Comparison of ENCODE assay signal across 1 cellular context in genomic region chr2:187510419-187511355, GRCh38.
TF ChIP-seq lines count a peak whose summit lies in the region.
"Not testable (repeated sequence)": the region's sequence is repeated elsewhere in the genome, so short reads cannot be mapped to it uniquely, and the experiment has no call there.

No MANE protein-coding gene starts in this region.

TF ChIP-seq in HepG2, 621 proteins besides CTCF, POLR2A, EP300 and RAD21 (continues in another document):
- TF ChIP-seq PHF8 (CRISPR knock-in tag; IDR thresholded peaks at IDR 0.05) (peak; percentile 54; the same call in 1 of the 2 replicates), AFF4 (CRISPR knock-in tag; IDR thresholded peaks at IDR 0.05) (peak; percentile 96), TEAD3 (CRISPR knock-in tag; optimal IDR thresholded peaks at IDR 0.05; ENCODE audit: borderline replicate concordance) (peak; percentile 77), PATZ1 (CRISPR knock-in tag; IDR thresholded peaks at IDR 0.05) (peak; percentile 79), ISL2 (CRISPR knock-in tag; IDR thresholded peaks at IDR 0.05) (peak; percentile 75; the same call in 1 of the 2 replicates), HDAC2 (CRISPR knock-in tag; IDR thresholded peaks at IDR 0.05) (peak; percentile 86), GLI4 (CRISPR knock-in tag; IDR thresholded peaks at IDR 0.05; ENCODE audit: borderline replicate concordance) (peak; percentile 80; the same call in 1 of the 2 replicates), NR1H2 (CRISPR knock-in tag; IDR thresholded peaks at IDR 0.05; ENCODE audit: borderline replicate concordance, low read depth) (0 out of 2 replicates have a peak, but pooled peaks have one; percentile 52), ATF7 (CRISPR knock-in tag; IDR thresholded peaks at IDR 0.05) (peak; percentile 68; the same call in 1 of the 2 replicates), PITX1 (CRISPR knock-in tag; IDR thresholded peaks at IDR 0.05) (peak; percentile 37; the same call in 1 of the 2 replicates), ZNF446 (CRISPR knock-in tag; IDR thresholded peaks at IDR 0.05) (0 out of 2 replicates have a peak, but pooled peaks have one; percentile 23), ELF3 (CRISPR knock-in tag; IDR thresholded peaks at IDR 0.05) (peak; percentile 27), TIGD3 (CRISPR knock-in tag; IDR thresholded peaks at IDR 0.05; ENCODE audit: borderline replicate concordance) (peak; percentile 19; the same call in 1 of the 2 replicates), ELF4 (CRISPR knock-in tag; IDR thresholded peaks at IDR 0.05; ENCODE audit: borderline replicate concordance) (0 out of 2 replicates have a peak, but pooled peaks have one; percentile 1), GABPA (CRISPR knock-in tag; IDR thresholded peaks at IDR 0.05; ENCODE audit: low read depth) (peak; percentile 34; the same call in 1 of the 2 replicates), ZNF121 (CRISPR knock-in tag; IDR thresholded peaks at IDR 0.05) (0 out of 2 replicates have a peak, but pooled peaks have one; percentile 20), ZFX (CRISPR knock-in tag; IDR thresholded peaks at IDR 0.05; ENCODE audit: low read depth) (peak; percentile 87), ZBTB33 (CRISPR knock-in tag; IDR thresholded peaks at IDR 0.05) (peak; percentile 25; the same call in 1 of the 2 replicates), PRMT3 (CRISPR knock-in tag; IDR thresholded peaks at IDR 0.05; ENCODE audit: borderline replicate concordance, low read depth) (0 out of 2 replicates have a peak, but pooled peaks have one; percentile 28), CSRNP1 (CRISPR knock-in tag; IDR thresholded peaks at IDR 0.05) (peak; percentile 30; the same call in 1 of the 2 replicates), GTF3A (CRISPR knock-in tag; conservative IDR thresholded peaks at IDR 0.05) (0 out of 2 replicates have a peak, but pooled peaks have one; percentile 41), UBTF (CRISPR knock-in tag; IDR thresholded peaks at IDR 0.05) (peak; percentile 64; the same call in 1 of the 2 replicates), SKIL (CRISPR knock-in tag; IDR thresholded peaks at IDR 0.05; ENCODE audit: borderline replicate concordance) (0 out of 2 replicates have a peak, but pooled peaks have one; percentile 14), GATA4 (IDR thresholded peaks at IDR 0.05; ENCODE audit: borderline replicate concordance, low read depth) (peak; percentile 51; the same call in 1 of the 2 replicates), ZNF619 (CRISPR knock-in tag; IDR thresholded peaks at IDR 0.05) (peak; percentile 93), HOXA5 (CRISPR knock-in tag; IDR thresholded peaks at IDR 0.05) (peak; percentile 72; the same call in 1 of the 2 replicates), NR2C2 (CRISPR knock-in tag; IDR thresholded peaks at IDR 0.05; ENCODE audit: borderline replicate concordance) (peak; percentile 81), ZNF574 (CRISPR knock-in tag; IDR thresholded peaks at IDR 0.05) (peak; percentile 46), ZNF614 (CRISPR knock-in tag; IDR thresholded peaks at IDR 0.05; ENCODE audit: borderline replicate concordance) (peak; percentile 50; the same call in 1 of the 2 replicates), ATF1 (CRISPR knock-in tag; IDR thresholded peaks at IDR 0.05) (0 out of 2 replicates have a peak, but pooled peaks have one; percentile 4), ISX (CRISPR knock-in tag; conservative IDR thresholded peaks at IDR 0.05) (0 out of 2 replicates have a peak, but pooled peaks have one; percentile 57), ZNF275 (CRISPR knock-in tag; IDR thresholded peaks at IDR 0.05; ENCODE audit: borderline replicate concordance) (peak; percentile 15; the same call in 1 of the 2 replicates), RFXAP (CRISPR knock-in tag; IDR thresholded peaks at IDR 0.05; ENCODE audit: borderline replicate concordance) (peak; percentile 65; the same call in 1 of the 2 replicates), RARA (CRISPR knock-in tag; IDR thresholded peaks at IDR 0.05) (peak; percentile 89), NFKB2 (CRISPR knock-in tag; IDR thresholded peaks at IDR 0.05; ENCODE audit: borderline replicate concordance) (0 out of 2 replicates have a peak, but pooled peaks have one; percentile 70), ZSCAN20 (CRISPR knock-in tag; IDR thresholded peaks at IDR 0.05; ENCODE audit: borderline replicate concordance) (peak; percentile 54; the same call in 1 of the 2 replicates)
- not testable (repeated sequence) for TF ChIP-seq ATF7 (IDR thresholded peaks at IDR 0.05); GABPA (IDR thresholded peaks at IDR 0.05; ENCODE audit: low read depth, low read length)
